1 cellular context compared by ENCODE assay signal in genomic region chr22:33492210-33492651, GRCh38.
A peak's percentile ranks its signal among the peaks of the same experiment; 100 is the strongest.
TF ChIP-seq lines count a peak whose summit lies in the region.

No MANE protein-coding gene starts in this region.

TF ChIP-seq in GM12878, 131 proteins besides CTCF, POLR2A, EP300 and RAD21 (continued from another document):
- TF ChIP-seq CEBPZ (IDR thresholded peaks at IDR 0.05; ENCODE audit: low read depth, low read length) (no peak), SRF (IDR thresholded peaks at IDR 0.05; ENCODE audit: low read depth in 2 of 2, low read length in 2 of 2) (no peak), DPF2 (IDR thresholded peaks at IDR 0.05) (peak; percentile 26; the same call in 1 of the 2 replicates), BHLHE40 (IDR thresholded peaks at IDR 0.05; ENCODE audit: borderline replicate concordance in 1 of 2, low read depth in 2 of 2, low read length in 1 of 2) (peak in 1 of 2 experiments; percentile 24; a peak in 1 of 4 replicates), SREBF1 (IDR thresholded peaks at IDR 0.05; ENCODE audit: low read length) (no peak), BMI1 (IDR thresholded peaks at IDR 0.05; ENCODE audit: borderline replicate concordance) (no peak), HDGF (IDR thresholded peaks at IDR 0.05) (no peak), IKZF1 (conservative IDR thresholded peaks at IDR 0.05) (peak; percentile 44), IKZF2 (IDR thresholded peaks at IDR 0.05) (peak in 1 of 2 experiments; percentile 24; a peak in 1 of 4 replicates), FOXK2 (IDR thresholded peaks at IDR 0.05) (peak; percentile 57), MEF2A (IDR thresholded peaks at IDR 0.05; ENCODE audit: insufficient read depth, low read depth, low read length) (no peak), MYC (IDR thresholded peaks at IDR 0.05; ENCODE audit: insufficient read depth, insufficient read length, insufficient replicate concordance, low read length, severe bottlenecking) (no peak), YY1 (IDR thresholded peaks at IDR 0.05; ENCODE audit: low read depth, low read length) (no peak), MEF2B (IDR thresholded peaks at IDR 0.05; ENCODE audit: partially characterized antibody, poor library complexity, severe bottlenecking) (no peak), SMARCA5 (IDR thresholded peaks at IDR 0.05) (0 out of 2 replicates have a peak, but pooled peaks have one; percentile 25), NBN (IDR thresholded peaks at IDR 0.05) (no peak), ZNF274 (IDR thresholded peaks at IDR 0.05; ENCODE audit: insufficient read depth, insufficient read length) (no peak), SMC3 (IDR thresholded peaks at IDR 0.05; ENCODE audit: borderline replicate concordance, low read length) (no peak), CUX1 (IDR thresholded peaks at IDR 0.05; ENCODE audit: insufficient replicate concordance, low read depth, low read length) (no peak), MLLT1 (IDR thresholded peaks at IDR 0.05) (no peak), POU2F2 (IDR thresholded peaks at IDR 0.05; ENCODE audit: borderline replicate concordance, low read depth, low read length) (no peak), ZNF384 (IDR thresholded peaks at IDR 0.05; ENCODE audit: borderline replicate concordance, low read depth, low read length) (no peak), CBX5 (IDR thresholded peaks at IDR 0.05; ENCODE audit: low read depth) (no peak), EED (IDR thresholded peaks at IDR 0.05; ENCODE audit: low read depth) (no peak)
- TF ChIP-seq, protein P1, sequence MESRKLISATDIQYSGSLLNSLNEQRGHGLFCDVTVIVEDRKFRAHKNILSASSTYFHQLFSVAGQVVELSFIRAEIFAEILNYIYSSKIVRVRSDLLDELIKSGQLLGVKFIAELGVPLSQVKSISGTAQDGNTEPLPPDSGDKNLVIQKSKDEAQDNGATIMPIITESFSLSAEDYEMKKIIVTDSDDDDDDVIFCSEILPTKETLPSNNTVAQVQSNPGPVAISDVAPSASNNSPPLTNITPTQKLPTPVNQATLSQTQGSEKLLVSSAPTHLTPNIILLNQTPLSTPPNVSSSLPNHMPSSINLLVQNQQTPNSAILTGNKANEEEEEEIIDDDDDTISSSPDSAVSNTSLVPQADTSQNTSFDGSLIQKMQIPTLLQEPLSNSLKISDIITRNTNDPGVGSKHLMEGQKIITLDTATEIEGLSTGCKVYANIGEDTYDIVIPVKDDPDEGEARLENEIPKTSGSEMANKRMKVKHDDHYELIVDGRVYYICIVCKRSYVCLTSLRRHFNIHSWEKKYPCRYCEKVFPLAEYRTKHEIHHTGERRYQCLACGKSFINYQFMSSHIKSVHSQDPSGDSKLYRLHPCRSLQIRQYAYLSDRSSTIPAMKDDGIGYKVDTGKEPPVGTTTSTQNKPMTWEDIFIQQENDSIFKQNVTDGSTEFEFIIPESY (IDR thresholded peaks at IDR 0.05): no peak
- TF ChIP-seq, protein P2, sequence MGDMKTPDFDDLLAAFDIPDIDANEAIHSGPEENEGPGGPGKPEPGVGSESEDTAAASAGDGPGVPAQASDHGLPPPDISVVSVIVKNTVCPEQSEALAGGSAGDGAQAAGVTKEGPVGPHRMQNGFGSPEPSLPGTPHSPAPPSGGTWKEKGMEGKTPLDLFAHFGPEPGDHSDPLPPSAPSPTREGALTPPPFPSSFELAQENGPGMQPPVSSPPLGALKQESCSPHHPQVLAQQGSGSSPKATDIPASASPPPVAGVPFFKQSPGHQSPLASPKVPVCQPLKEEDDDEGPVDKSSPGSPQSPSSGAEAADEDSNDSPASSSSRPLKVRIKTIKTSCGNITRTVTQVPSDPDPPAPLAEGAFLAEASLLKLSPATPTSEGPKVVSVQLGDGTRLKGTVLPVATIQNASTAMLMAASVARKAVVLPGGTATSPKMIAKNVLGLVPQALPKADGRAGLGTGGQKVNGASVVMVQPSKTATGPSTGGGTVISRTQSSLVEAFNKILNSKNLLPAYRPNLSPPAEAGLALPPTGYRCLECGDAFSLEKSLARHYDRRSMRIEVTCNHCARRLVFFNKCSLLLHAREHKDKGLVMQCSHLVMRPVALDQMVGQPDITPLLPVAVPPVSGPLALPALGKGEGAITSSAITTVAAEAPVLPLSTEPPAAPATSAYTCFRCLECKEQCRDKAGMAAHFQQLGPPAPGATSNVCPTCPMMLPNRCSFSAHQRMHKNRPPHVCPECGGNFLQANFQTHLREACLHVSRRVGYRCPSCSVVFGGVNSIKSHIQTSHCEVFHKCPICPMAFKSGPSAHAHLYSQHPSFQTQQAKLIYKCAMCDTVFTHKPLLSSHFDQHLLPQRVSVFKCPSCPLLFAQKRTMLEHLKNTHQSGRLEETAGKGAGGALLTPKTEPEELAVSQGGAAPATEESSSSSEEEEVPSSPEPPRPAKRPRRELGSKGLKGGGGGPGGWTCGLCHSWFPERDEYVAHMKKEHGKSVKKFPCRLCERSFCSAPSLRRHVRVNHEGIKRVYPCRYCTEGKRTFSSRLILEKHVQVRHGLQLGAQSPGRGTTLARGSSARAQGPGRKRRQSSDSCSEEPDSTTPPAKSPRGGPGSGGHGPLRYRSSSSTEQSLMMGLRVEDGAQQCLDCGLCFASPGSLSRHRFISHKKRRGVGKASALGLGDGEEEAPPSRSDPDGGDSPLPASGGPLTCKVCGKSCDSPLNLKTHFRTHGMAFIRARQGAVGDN (IDR thresholded peaks at IDR 0.05): 0 out of 2 replicates have a peak, but pooled peaks have one; percentile 27
- TF ChIP-seq, protein P3, sequence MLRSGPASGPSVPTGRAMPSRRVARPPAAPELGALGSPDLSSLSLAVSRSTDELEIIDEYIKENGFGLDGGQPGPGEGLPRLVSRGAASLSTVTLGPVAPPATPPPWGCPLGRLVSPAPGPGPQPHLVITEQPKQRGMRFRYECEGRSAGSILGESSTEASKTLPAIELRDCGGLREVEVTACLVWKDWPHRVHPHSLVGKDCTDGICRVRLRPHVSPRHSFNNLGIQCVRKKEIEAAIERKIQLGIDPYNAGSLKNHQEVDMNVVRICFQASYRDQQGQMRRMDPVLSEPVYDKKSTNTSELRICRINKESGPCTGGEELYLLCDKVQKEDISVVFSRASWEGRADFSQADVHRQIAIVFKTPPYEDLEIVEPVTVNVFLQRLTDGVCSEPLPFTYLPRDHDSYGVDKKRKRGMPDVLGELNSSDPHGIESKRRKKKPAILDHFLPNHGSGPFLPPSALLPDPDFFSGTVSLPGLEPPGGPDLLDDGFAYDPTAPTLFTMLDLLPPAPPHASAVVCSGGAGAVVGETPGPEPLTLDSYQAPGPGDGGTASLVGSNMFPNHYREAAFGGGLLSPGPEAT (IDR thresholded peaks at IDR 0.05; ENCODE audit: low read depth): no peak
- TF ChIP-seq, protein P4, sequence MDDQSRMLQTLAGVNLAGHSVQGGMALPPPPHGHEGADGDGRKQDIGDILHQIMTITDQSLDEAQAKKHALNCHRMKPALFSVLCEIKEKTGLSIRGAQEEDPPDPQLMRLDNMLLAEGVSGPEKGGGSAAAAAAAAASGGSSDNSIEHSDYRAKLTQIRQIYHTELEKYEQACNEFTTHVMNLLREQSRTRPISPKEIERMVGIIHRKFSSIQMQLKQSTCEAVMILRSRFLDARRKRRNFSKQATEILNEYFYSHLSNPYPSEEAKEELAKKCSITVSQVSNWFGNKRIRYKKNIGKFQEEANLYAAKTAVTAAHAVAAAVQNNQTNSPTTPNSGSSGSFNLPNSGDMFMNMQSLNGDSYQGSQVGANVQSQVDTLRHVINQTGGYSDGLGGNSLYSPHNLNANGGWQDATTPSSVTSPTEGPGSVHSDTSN (IDR thresholded peaks at IDR 0.05; ENCODE audit: insufficient replicate concordance, low read depth, low read length): no peak
